8 cellular contexts compared by ENCODE assay signal in genomic region chr18:36950960-36951359, GRCh38.
"Had no signal": no experiment of that assay in that cellular context is flagged by ENCODE, and none has a peak within 500 bp of the region (broad histone marks: within the 10 kb centered on the region; RNA-seq: fewer than 3 reads in every experiment).

No MANE protein-coding gene starts in this region.

- FAIRE-seq: G401.6, GM12878, GM12891, GM12892, GM18507, GM19239 had no signal

- H3K4me3 ChIP-seq: GM12878 had no signal

- ATAC-seq: GM12878 had no signal

- DNase-seq: GDM1, GF-D8 had no signal
